1 cellular context compared by ENCODE assay signal in genomic region chr17:57614742-57615141, GRCh38.
TF ChIP-seq lines count a peak whose summit lies in the region.

No MANE protein-coding gene starts in this region.

TF ChIP-seq in SK-N-SH treated with all-trans-retinoic acid at 6 μM for 48 hours, 23 proteins besides CTCF, POLR2A, EP300 and RAD21 (continued from another document):
- TF ChIP-seq BACH2 (CRISPR knock-in tag; IDR thresholded peaks at IDR 0.05; ENCODE audit: borderline replicate concordance) (no peak), OSR1 (CRISPR knock-in tag; IDR thresholded peaks at IDR 0.05) (no peak), TCF4 (CRISPR knock-in tag; IDR thresholded peaks at IDR 0.05; ENCODE audit: borderline replicate concordance) (no peak), ARNTL (CRISPR knock-in tag; IDR thresholded peaks at IDR 0.05; ENCODE audit: borderline replicate concordance, low read depth) (no peak)
